ENCODE assay signal across 20 cellular contexts in genomic region chr4:183321516-183321915, GRCh38. TPM values are rescaled to one million over a fixed set of nuclear protein-coding genes. Genes with fewer than 3 reads are reported as not detected.
"Had no signal": no experiment of that assay in that cellular context is flagged by ENCODE, and none has a peak within 500 bp of the region (broad histone marks: within the 10 kb centered on the region; RNA-seq: fewer than 3 reads in every experiment).

No MANE protein-coding gene starts in this region.

- DNase-seq: activated B cell treated with CpG ODN at 0.5 μM for 24 hours; activated CD4-positive, alpha-beta T cell treated with anti-CD3 and anti-CD28 coated beads for 48 hours; activated effector memory CD4-positive, alpha-beta T cell treated with anti-CD3 and anti-CD28 coated beads, Interleukin-2, amount 50 U/mL, for 16 hours; effector memory CD4-positive, alpha-beta T cell; left colon; lower lobe of right lung; sigmoid colon; spleen; stomach; testis; upper lobe of left lung had no signal

- H3K4me1 Mint-ChIP-seq: activated B cell treated with CpG ODN at 0.5 μM for 24 hours, neural progenitor cell had no signal

- H3K27ac Mint-ChIP-seq: activated B cell treated with CpG ODN at 0.5 μM for 24 hours; activated naive CD4-positive, alpha-beta T cell treated with anti-CD3 and anti-CD28 coated beads, Interleukin-2, amount 50 U/mL, for 72 hours; dendritic cell treated with granulocyte-macrophage colony-stimulating factor and Interleukin-4, amounts not matched to agents 40 ng/mL and 50 ng/mL, for 4 days; neural progenitor cell had no signal

- H3K27ac ChIP-seq: breast epithelium, lower lobe of right lung, neural progenitor cell, sigmoid colon, spleen, stomach, testis, upper lobe of left lung had no signal

- H3K9me3 ChIP-seq: breast epithelium, lower lobe of right lung, sigmoid colon, testis, upper lobe of left lung had no signal

- H3K9me3 Mint-ChIP-seq: activated B cell treated with CpG ODN at 0.5 μM for 24 hours; activated naive CD4-positive, alpha-beta T cell treated with anti-CD3 and anti-CD28 coated beads, Interleukin-2, amount 50 U/mL, for 72 hours; dendritic cell treated with granulocyte-macrophage colony-stimulating factor and Interleukin-4, amounts not matched to agents 40 ng/mL and 50 ng/mL, for 4 days had no signal

- H3K4me1 ChIP-seq: breast epithelium, sigmoid colon, spleen, testis had no signal

- ATAC-seq: left colon, lower lobe of right lung, SK-N-SH treated with all-trans-retinoic acid at 6 μM for 48 hours had no signal

- H3K4me3 ChIP-seq: breast epithelium, lower lobe of right lung, neural progenitor cell, sigmoid colon, spleen, stomach, testis, upper lobe of left lung had no signal

- H3K36me3 ChIP-seq: breast epithelium, neural progenitor cell, spleen had no signal

- H3K27me3 Mint-ChIP-seq: dendritic cell treated with granulocyte-macrophage colony-stimulating factor and Interleukin-4, amounts not matched to agents 40 ng/mL and 50 ng/mL, for 4 days had no signal

- H3K27me3 ChIP-seq: breast epithelium, neural progenitor cell, sigmoid colon, spleen, stomach, testis, upper lobe of left lung had no signal

- H3K4me3 Mint-ChIP-seq: activated B cell treated with CpG ODN at 0.5 μM for 24 hours; dendritic cell treated with granulocyte-macrophage colony-stimulating factor and Interleukin-4, amounts not matched to agents 40 ng/mL and 50 ng/mL, for 4 days; neural progenitor cell had no signal

RNA-seq across cellular contexts. Expression of gene CLDN24, which starts 0.7 kb away (rescaled TPM):
- total RNA-seq: activated B cell treated with CpG ODN at 0.5 μM for 24 hours; activated naive CD4-positive, alpha-beta T cell treated with anti-CD3 and anti-CD28 coated beads, Interleukin-2, amount 50 U/mL, for 72 hours; breast epithelium; cerebellum; fibroblast of lung; left colon; lower lobe of right lung; osteocyte; sigmoid colon; spleen; stomach; T-helper 2 cell treated with Interferon-gamma antibody and Interleukin-4, amounts not matched to agents 100 ng/mL and 5 ng/mL, for 36 hours; testis; upper lobe of left lung had no signal

RNA-seq across cellular contexts. Expression of gene CLDN22, which starts 1.4 kb away (rescaled TPM):
- total RNA-seq: activated B cell treated with CpG ODN at 0.5 μM for 24 hours; activated naive CD4-positive, alpha-beta T cell treated with anti-CD3 and anti-CD28 coated beads, Interleukin-2, amount 50 U/mL, for 72 hours; breast epithelium; cerebellum; left colon; lower lobe of right lung; osteocyte; sigmoid colon; spleen; stomach; T-helper 2 cell treated with Interferon-gamma antibody and Interleukin-4, amounts not matched to agents 100 ng/mL and 5 ng/mL, for 36 hours; testis had no signal
